25 cellular contexts compared by ENCODE assay signal in the genomic region with DNA sequence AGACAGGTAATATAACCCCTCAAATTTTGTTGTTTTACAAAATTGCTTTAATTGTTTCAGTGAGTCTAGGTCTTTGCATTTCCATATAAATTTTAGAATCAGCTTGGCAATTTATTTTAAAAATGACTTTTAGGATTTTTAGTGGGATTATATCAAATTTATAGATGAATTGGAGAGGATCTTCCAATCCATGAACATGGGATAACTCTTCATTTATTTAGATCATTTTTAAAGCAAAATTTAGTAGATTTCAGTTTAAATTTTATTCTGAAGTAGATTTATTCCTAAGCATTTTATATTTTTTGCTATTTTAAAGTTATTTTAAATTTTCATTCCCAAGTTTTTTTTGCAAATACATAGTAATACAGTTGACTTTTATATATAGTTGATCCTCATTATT. TPM values are rescaled to one million over a fixed set of nuclear protein-coding genes. Genes with fewer than 3 reads are reported as not detected.
DNase-seq lines count a peak whose midpoint lies in the region; ATAC-seq, FAIRE-seq and TF ChIP-seq lines count a peak whose summit lies in the region.
"Had no signal": no experiment of that assay in that cellular context is flagged by ENCODE, and none has a peak within 500 bp of the region (broad histone marks: within the 10 kb centered on the region; RNA-seq: fewer than 3 reads in every experiment).

No MANE protein-coding gene starts in this region.

- H3K27ac ChIP-seq in A549: no peak overlapping the region
- peak overlapping the region; percentile 99 for H3K27ac ChIP-seq in RWPE2 (ENCODE audit: poor library complexity, severe bottlenecking)
- no peak overlapping the region for H3K27ac ChIP-seq in kidney (ENCODE audit: low read depth in 2 of 2, low read length in 2 of 2)
- no peak overlapping the region for H3K27ac ChIP-seq in uterus
- H3K27ac ChIP-seq: BLaER1 had no signal

- ATAC-seq in A549 (no peak), RWPE2 (ENCODE audit: low read depth) (no peak), GM18502 (IDR thresholded peaks at IDR 0.05; ENCODE audit: poor library complexity, unreplicated experiment) (no peak)
- ATAC-seq: GM12878 had no signal

- FAIRE-seq in A549 (lab: Jason Lieb, UNC): peak; percentile 36
- peak; percentile 50 for FAIRE-seq in kidney (lab: Jason Lieb, UNC)
- FAIRE-seq: GM12878, GM12892, GM19239 had no signal

- no peak overlapping the region for H3K4me3 ChIP-seq in A549
- H3K4me3 ChIP-seq in RWPE2 (ENCODE audit: severe bottlenecking): no peak overlapping the region
- no peak overlapping the region for H3K4me3 ChIP-seq in kidney (ENCODE audit: low read length in 2 of 2)
- no peak overlapping the region for H3K4me3 ChIP-seq in uterus
- H3K4me3 ChIP-seq: BLaER1, GM12878 had no signal

- CTCF ChIA-PET in A549 (lab: Yijun Ruan, JAX): no interaction called here

- POLR2A ChIA-PET in A549 (lab: Yijun Ruan, JAX): no interaction called here

- no peak for TF ChIP-seq RAD21 in A549 (conservative IDR thresholded peaks at IDR 0.05 in 1 of 2, IDR thresholded peaks at IDR 0.05 in 1 of 2)

- no peak for TF ChIP-seq EP300 in A549 (IDR thresholded peaks at IDR 0.05)

- peaks cover 11% of the 10 kb centered on the region; the same call in 1 of the 3 replicates for H3K9me3 ChIP-seq in A549
- H3K9me3 ChIP-seq in RWPE2 (ENCODE audit: severe bottlenecking): no peaks in the 10 kb centered on the region
- no peaks in the 10 kb centered on the region for H3K9me3 ChIP-seq in kidney (ENCODE audit: control insufficient read depth in 1 of 2, low read length in 2 of 2)
- H3K9me3 ChIP-seq in uterus: peaks cover 0 to 4% of the 10 kb centered on the region in 2 donors
- H3K9me3 ChIP-seq: BE2C had no signal

- no peak for TF ChIP-seq POLR2A in A549 (IDR thresholded peaks at IDR 0.05; ENCODE audit: low read length)
- no peak for TF ChIP-seq POLR2A in uterus (IDR thresholded peaks at IDR 0.05)

- H3K9ac ChIP-seq in kidney (ENCODE audit: low read length in 2 of 2): no peak overlapping the region
- H3K9ac ChIP-seq: BLaER1 had no signal

- TF ChIP-seq CTCF in A549 (IDR thresholded peaks at IDR 0.05) (no peak), RWPE2 (IDR thresholded peaks at IDR 0.05; ENCODE audit: poor library complexity, severe bottlenecking) (no peak), kidney (IDR thresholded peaks at IDR 0.05; ENCODE audit: borderline replicate concordance, extremely low read depth, insufficient read depth) (no peak), uterus (IDR thresholded peaks at IDR 0.05) (no peak)

- H3K4me1 ChIP-seq in A549: peaks cover 22% of the 10 kb centered on the region
- H3K4me1 ChIP-seq in RWPE2 (ENCODE audit: insufficient read depth, poor library complexity, severe bottlenecking): peaks cover 38% of the 10 kb centered on the region
- no peaks in the 10 kb centered on the region for H3K4me1 ChIP-seq in kidney (ENCODE audit: control insufficient read depth in 1 of 2, insufficient read depth in 1 of 2, low read depth in 1 of 2, low read length in 2 of 2)
- no peaks in the 10 kb centered on the region for H3K4me1 ChIP-seq in uterus
- H3K4me1 ChIP-seq: BE2C, BLaER1 had no signal

- intact Hi-C loops in kidney (cut with DNase I): no loop called here
- intact Hi-C loops in uterus (cut with DNase I; ENCODE audit: low total_unique reads): no loop called here

- H3K36me3 ChIP-seq in RWPE2 (ENCODE audit: low read depth) (no peaks in the 10 kb centered on the region), kidney (ENCODE audit: control insufficient read depth in 1 of 2, insufficient read depth in 2 of 2, low read length in 2 of 2) (no peaks in the 10 kb centered on the region), uterus (no peaks in the 10 kb centered on the region)
- H3K36me3 ChIP-seq: BE2C, BLaER1 had no signal

- H3K27me3 ChIP-seq in RWPE2 (ENCODE audit: insufficient read depth, poor library complexity, severe bottlenecking): no peaks in the 10 kb centered on the region
- H3K27me3 ChIP-seq in uterus: no peaks in the 10 kb centered on the region
- H3K27me3 ChIP-seq: BE2C, BLaER1 had no signal

- DNase-seq in A549 (ENCODE audit: low read depth in 1 of 2, low spot score in 1 of 2) (no peak), RWPE2 (ENCODE audit: low spot score) (no peak), kidney (no peak), occipital lobe (lab: John Stamatoyannopoulos, UW) (no peak), uterus (no peak)
- DNase-seq: 8988T; ACHN; BE2C; C1 segment of cervical spinal cord; CD4-positive, alpha-beta memory T cell; CD4-positive, CD25-positive, alpha-beta regulatory T cell; CD8-positive, alpha-beta memory T cell; COR-L47; DMS153; DMS53; DMS79; DND-41; EL; GDM1 had no signal

- no peak overlapping the region for H3K4me2 ChIP-seq in A549
- H3K4me2 ChIP-seq: BLaER1 had no signal

TF ChIP-seq in A549, 52 proteins besides CTCF, POLR2A, EP300 and RAD21:
- TF ChIP-seq EHMT2 (IDR thresholded peaks at IDR 0.05; ENCODE audit: low read depth) (no peak), SREBF2 (IDR thresholded peaks at IDR 0.05) (no peak), MAZ (IDR thresholded peaks at IDR 0.05; ENCODE audit: borderline replicate concordance, low read depth, low read length) (no peak), HDAC2 (IDR thresholded peaks at IDR 0.05) (no peak), CEBPB (IDR thresholded peaks at IDR 0.05) (no peak), RCOR1 (IDR thresholded peaks at IDR 0.05; ENCODE audit: low read depth, low read length) (no peak), POLR2AphosphoS2 (conservative IDR thresholded peaks at IDR 0.05; ENCODE audit: low read length) (no peak), PHF8 (IDR thresholded peaks at IDR 0.05; ENCODE audit: borderline replicate concordance, low read depth) (no peak), EHF (CRISPR knock-in tag; IDR thresholded peaks at IDR 0.05) (no peak), HEYL (CRISPR knock-in tag; IDR thresholded peaks at IDR 0.05) (no peak), NR3C1 (IDR thresholded peaks at IDR 0.05) (no peak), SMC3 (IDR thresholded peaks at IDR 0.05) (no peak)
- TF ChIP-seq, protein P1, sequence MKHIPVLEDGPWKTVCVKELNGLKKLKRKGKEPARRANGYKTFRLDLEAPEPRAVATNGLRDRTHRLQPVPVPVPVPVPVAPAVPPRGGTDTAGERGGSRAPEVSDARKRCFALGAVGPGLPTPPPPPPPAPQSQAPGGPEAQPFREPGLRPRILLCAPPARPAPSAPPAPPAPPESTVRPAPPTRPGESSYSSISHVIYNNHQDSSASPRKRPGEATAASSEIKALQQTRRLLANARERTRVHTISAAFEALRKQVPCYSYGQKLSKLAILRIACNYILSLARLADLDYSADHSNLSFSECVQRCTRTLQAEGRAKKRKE (CRISPR knock-in tag; IDR thresholded peaks at IDR 0.05; ENCODE audit: low read depth): no peak

RNA-seq across cellular contexts. Expression of gene THSD4, which starts 58.1 kb away (rescaled TPM):
- polyA plus RNA-seq in A549 (2011; rRNA removed) (40.7 and 47.4 TPM in 2 replicates), A549 (2017; fragmentation: RNase III; extraction: RNeasy Plus Mini Kit Qiagen cat#74134 plus additional on column Dnase treatment) (14.6 to 15.8 TPM (median 15.3 TPM) in 3 replicates), kidney (ENCODE audit: insufficient read depth, low read depth, low replicate concordance) (9.4 TPM)
- 11.8 and 13.5 TPM in 2 replicates for polyA plus RNA-seq in A549 (2012; cell fraction: cytosol; rRNA removed)
- polyA plus RNA-seq in A549 (2012; cell fraction: nucleus; rRNA removed): 29.7 and 30.3 TPM in 2 replicates
- polyA minus RNA-seq in A549 (2011; rRNA and poly(A)+ RNA removed): 79.8 and 103 TPM in 2 replicates
- total RNA-seq in kidney (36.3 TPM), occipital lobe (1.6 TPM), uterus (100 to 1,000 TPM in 1 of 4 donors, 10 to 100 TPM in 2, 1 to 10 TPM in 1; 7.1 to 144 (median 35.4) TPM)
- total RNA-seq: CD4-positive, alpha-beta memory T cell; CD4-positive, CD25-positive, alpha-beta regulatory T cell; CD8-positive, alpha-beta memory T cell had no signal
- polyA plus RNA-seq: CD14-positive monocyte; CD4-positive, alpha-beta memory T cell; CD4-positive, CD25-positive, alpha-beta regulatory T cell; CD8-positive, alpha-beta memory T cell had no signal
